Comparison of ENCODE assay signal across 8 cellular contexts in genomic region chr19:19459099-19459498, GRCh38. TPM values are rescaled to one million over a fixed set of nuclear protein-coding genes. Genes with fewer than 3 reads are reported as not detected.
A peak's percentile ranks its signal among the peaks of the same experiment; 100 is the strongest.
DNase-seq lines count a peak whose midpoint lies in the region; ATAC-seq and TF ChIP-seq lines count a peak whose summit lies in the region.

No MANE protein-coding gene starts in this region.

- TF ChIP-seq CTCF in activated CD8-positive, alpha-beta T cell treated with anti-CD3 and anti-CD28 coated beads for 36 hours (IDR thresholded peaks at IDR 0.05) = no peak
- TF ChIP-seq CTCF in transverse colon (IDR thresholded peaks at IDR 0.05) = no peak

- H3K9me3 Mint-ChIP-seq in activated naive CD4-positive, alpha-beta T cell treated with anti-CD3 and anti-CD28 coated beads, Interleukin-2, amount 50 U/mL, for 24 hours = no peaks in the 10 kb centered on the region
- no peaks in the 10 kb centered on the region for H3K9me3 Mint-ChIP-seq in activated CD8-positive, alpha-beta T cell treated with anti-CD3 and anti-CD28 coated beads for 36 hours

- ATAC-seq in activated CD8-positive, alpha-beta T cell treated with anti-CD3 and anti-CD28 coated beads for 36 hours = peak; percentile 14
- ATAC-seq in HG02852 (IDR thresholded peaks at IDR 0.05; ENCODE audit: unreplicated experiment) = no peak
- no peak for ATAC-seq in GM19324 (IDR thresholded peaks at IDR 0.05; ENCODE audit: low FRiP score, unreplicated experiment)
- no peak for ATAC-seq in GM18519 (IDR thresholded peaks at IDR 0.05; ENCODE audit: low FRiP score, unreplicated experiment)

- peak overlapping the region; percentile 87 for H3K4me3 Mint-ChIP-seq in activated naive CD4-positive, alpha-beta T cell treated with anti-CD3 and anti-CD28 coated beads, Interleukin-2, amount 50 U/mL, for 24 hours
- H3K4me3 Mint-ChIP-seq in activated CD8-positive, alpha-beta T cell treated with anti-CD3 and anti-CD28 coated beads for 36 hours = peak overlapping the region; percentile 89

- no peak overlapping the region for H3K4me3 ChIP-seq in transverse colon

- in situ Hi-C loops in transverse colon (cut with MboI; ENCODE audit: low pct_ligation_motif_present in 1 of 4, low pct_unique_long_range_greater_than_20kb in 1 of 4, low sequenced_read_pairs in 3 of 4) = no loop called here

- no peaks in the 10 kb centered on the region for H3K36me3 ChIP-seq in transverse colon

- peaks cover 78% of the 10 kb centered on the region for H3K4me1 Mint-ChIP-seq in activated naive CD4-positive, alpha-beta T cell treated with anti-CD3 and anti-CD28 coated beads, Interleukin-2, amount 50 U/mL, for 24 hours
- H3K4me1 Mint-ChIP-seq in activated CD8-positive, alpha-beta T cell treated with anti-CD3 and anti-CD28 coated beads for 36 hours (ENCODE audit: low read depth) = peaks cover 82% of the 10 kb centered on the region

- DNase-seq in activated naive CD4-positive, alpha-beta T cell treated with Interleukin-2 at 50 U/mL for 16 hours = no peak
- no peak for DNase-seq in activated CD8-positive, alpha-beta T cell treated with anti-CD3 and anti-CD28 coated beads for 36 hours
- DNase-seq in kidney tubule cell (ENCODE audit: low spot score) (peak; percentile 14), transverse colon (no peak)

- peaks cover 2% of the 10 kb centered on the region for H3K36me3 Mint-ChIP-seq in activated naive CD4-positive, alpha-beta T cell treated with anti-CD3 and anti-CD28 coated beads, Interleukin-2, amount 50 U/mL, for 24 hours
- peaks cover 21% of the 10 kb centered on the region for H3K36me3 Mint-ChIP-seq in activated CD8-positive, alpha-beta T cell treated with anti-CD3 and anti-CD28 coated beads for 36 hours (ENCODE audit: low read depth)

- POLR2A ChIA-PET in activated CD8-positive, alpha-beta T cell treated with anti-CD3 and anti-CD28 coated beads for 36 hours (lab: Charles Lee) = interaction anchor here (0.7 to 4.1 kb wide), 13 partner anchors 8 to 97 kb away, joined by 3 to 32 read pairs (median 7); partner anchors contain the start of genes GATAD2A, NDUFA13 and TSSK6

- TF ChIP-seq POLR2A in transverse colon (IDR thresholded peaks at IDR 0.05) = no peak

- no peak for TF ChIP-seq EP300 in transverse colon (IDR thresholded peaks at IDR 0.05; ENCODE audit: low read depth)

- H3K27me3 Mint-ChIP-seq in activated naive CD4-positive, alpha-beta T cell treated with anti-CD3 and anti-CD28 coated beads, Interleukin-2, amount 50 U/mL, for 24 hours = no peaks in the 10 kb centered on the region
- H3K27me3 Mint-ChIP-seq in activated CD8-positive, alpha-beta T cell treated with anti-CD3 and anti-CD28 coated beads for 36 hours = no peaks in the 10 kb centered on the region

- H3K27ac Mint-ChIP-seq in activated naive CD4-positive, alpha-beta T cell treated with anti-CD3 and anti-CD28 coated beads, Interleukin-2, amount 50 U/mL, for 24 hours = peak overlapping the region; percentile 99
- peak overlapping the region; percentile 100 for H3K27ac Mint-ChIP-seq in activated CD8-positive, alpha-beta T cell treated with anti-CD3 and anti-CD28 coated beads for 36 hours

- CTCF ChIA-PET in activated CD8-positive, alpha-beta T cell treated with anti-CD3 and anti-CD28 coated beads for 36 hours (lab: Charles Lee) = interaction anchor here (0.8 to 2.8 kb wide), 7 partner anchors 10 to 54 kb away, joined by 3 to 7 read pairs (median 3); partner anchors contain the start of gene GATAD2A

- no peaks in the 10 kb centered on the region for H3K27me3 ChIP-seq in transverse colon

- H3K4me1 ChIP-seq in transverse colon = peaks cover 35 to 78% (median 57%) of the 10 kb centered on the region in 4 donors

- no peaks in the 10 kb centered on the region for H3K9me3 ChIP-seq in transverse colon

- intact Hi-C loops in activated CD8-positive, alpha-beta T cell treated with anti-CD3 and anti-CD28 coated beads for 36 hours (cut with micrococcal nuclease) = loop anchor here (5.0 kb wide), 1 partner anchor 52 kb away; the partner anchor contains the start of gene GATAD2A
- intact Hi-C loops in transverse colon (cut with DNase I; ENCODE audit: low total_unique reads) = no loop called here

- H3K27ac ChIP-seq in transverse colon = peak overlapping the region; percentile 58 to 81 (median 75)

RNA-seq across cellular contexts. Expression of gene GATAD2A, which starts 53.6 kb away (rescaled TPM):
- total RNA-seq in activated CD8-positive, alpha-beta T cell treated with anti-CD3 and anti-CD28 coated beads for 36 hours = 100 to 1,000 TPM; 132 to 136 TPM
- 100 to 1,000 TPM in 1 of 4 donors, 10 to 100 TPM in 3; 45.6 to 102 (median 65.7) TPM for total RNA-seq in transverse colon

RNA-seq across cellular contexts. Expression of gene TSSK6, which starts 56.2 kb away (rescaled TPM):
- total RNA-seq in activated CD8-positive, alpha-beta T cell treated with anti-CD3 and anti-CD28 coated beads for 36 hours = 1 to 10 TPM; 3.4 to 4.9 TPM
- total RNA-seq in transverse colon = 10 to 100 TPM in 2 of 4 donors, 1 to 10 TPM in 2; 2.6 to 10.5 (median 6.8) TPM

RNA-seq across cellular contexts. Expression of gene NDUFA13, which starts 56.9 kb away (rescaled TPM):
- total RNA-seq in activated CD8-positive, alpha-beta T cell treated with anti-CD3 and anti-CD28 coated beads for 36 hours = 100 to 1,000 TPM; 298 to 310 TPM
- 100 to 1,000 TPM in 1 of 4 donors, 10 to 100 TPM in 3; 21.1 to 100 (median 76.0) TPM for total RNA-seq in transverse colon
